Comparison of ENCODE assay signal across 20 cellular contexts in the genomic region with DNA sequence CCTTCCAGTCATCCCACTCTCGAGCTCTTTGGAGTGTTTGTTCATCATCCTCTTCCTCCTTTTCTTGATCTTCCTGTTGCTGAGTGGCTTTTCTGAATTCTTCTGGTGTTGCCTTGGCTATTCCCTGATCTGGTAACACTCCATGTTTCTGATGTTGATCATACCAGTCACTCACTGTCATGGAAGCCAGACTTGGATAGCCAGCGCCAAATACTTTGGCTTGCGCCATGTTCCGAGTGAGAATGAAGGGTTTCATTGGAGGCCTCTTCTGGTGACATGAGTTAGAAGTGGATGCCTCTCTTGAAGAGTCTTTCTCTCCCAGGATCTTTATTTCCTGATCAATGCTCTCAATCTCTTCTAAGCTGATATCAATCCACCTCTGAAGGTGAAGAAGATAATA. TPM values are rescaled to one million over a fixed set of nuclear protein-coding genes. Genes with fewer than 3 reads are reported as not detected.
A peak's percentile ranks its signal among the peaks of the same experiment; 100 is the strongest.
DNase-seq lines count a peak whose midpoint lies in the region; ATAC-seq lines count a peak whose summit lies in the region.
"Had no signal": no experiment of that assay in that cellular context is flagged by ENCODE, and none has a peak within 500 bp of the region (broad histone marks: within the 10 kb centered on the region; RNA-seq: fewer than 3 reads in every experiment).

No MANE protein-coding gene starts in this region.

- intact Hi-C loops in activated naive CD4-positive, alpha-beta T cell treated with anti-CD3 and anti-CD28 coated beads for 36 hours (cut with micrococcal nuclease): no loop called here
- intact Hi-C loops in activated CD4-positive, alpha-beta memory T cell treated with anti-CD3 and anti-CD28 coated beads for 36 hours (cut with micrococcal nuclease): no loop called here

- peaks cover 2% of the 10 kb centered on the region for H3K9me3 Mint-ChIP-seq in activated naive CD4-positive, alpha-beta T cell treated with anti-CD3 and anti-CD28 coated beads for 36 hours
- H3K9me3 Mint-ChIP-seq in activated CD4-positive, alpha-beta memory T cell treated with anti-CD3 and anti-CD28 coated beads for 36 hours: peaks cover 5% of the 10 kb centered on the region
- H3K9me3 Mint-ChIP-seq in immature natural killer cell: no peaks in the 10 kb centered on the region
- no peaks in the 10 kb centered on the region for H3K9me3 Mint-ChIP-seq in stimulated activated effector memory CD8-positive, alpha-beta T cell treated with anti-CD3 and anti-CD28 coated beads, Interleukin-12 subunit alpha, Interleukin-12 subunit beta, amount 100 ng/mL, for 72 hours

- H3K27ac Mint-ChIP-seq in activated naive CD4-positive, alpha-beta T cell treated with anti-CD3 and anti-CD28 coated beads for 36 hours: no peak overlapping the region
- H3K27ac Mint-ChIP-seq in activated CD4-positive, alpha-beta memory T cell treated with anti-CD3 and anti-CD28 coated beads for 36 hours: no peak overlapping the region
- peak overlapping the region in 2 of 6 donors; percentile 19 to 41 for H3K27ac Mint-ChIP-seq in immature natural killer cell
- H3K27ac Mint-ChIP-seq in stimulated activated effector memory CD8-positive, alpha-beta T cell treated with anti-CD3 and anti-CD28 coated beads, Interleukin-12 subunit alpha, Interleukin-12 subunit beta, amount 100 ng/mL, for 72 hours: no peak overlapping the region

- H3K36me3 Mint-ChIP-seq in activated naive CD4-positive, alpha-beta T cell treated with anti-CD3 and anti-CD28 coated beads for 36 hours (ENCODE audit: low read depth): peaks cover 5% of the 10 kb centered on the region
- peaks cover 6% of the 10 kb centered on the region for H3K36me3 Mint-ChIP-seq in activated CD4-positive, alpha-beta memory T cell treated with anti-CD3 and anti-CD28 coated beads for 36 hours
- H3K36me3 Mint-ChIP-seq in immature natural killer cell: no peaks in the 10 kb centered on the region
- H3K36me3 Mint-ChIP-seq in stimulated activated effector memory CD8-positive, alpha-beta T cell treated with anti-CD3 and anti-CD28 coated beads, Interleukin-12 subunit alpha, Interleukin-12 subunit beta, amount 100 ng/mL, for 72 hours: peaks cover 20% of the 10 kb centered on the region

- no peak for ATAC-seq in stimulated activated effector memory CD8-positive, alpha-beta T cell treated with anti-CD3 and anti-CD28 coated beads, Interleukin-12 subunit alpha, Interleukin-12 subunit beta, amount 100 ng/mL, for 72 hours
- ATAC-seq in GM21723 (IDR thresholded peaks at IDR 0.05; ENCODE audit: unreplicated experiment) (no peak), GM21786 (IDR thresholded peaks at IDR 0.05; ENCODE audit: unreplicated experiment) (no peak)
- ATAC-seq: activated CD4-positive, CD25-positive, alpha-beta regulatory T cell treated with anti-CD3 and anti-CD28 coated beads, Interleukin-2, amount 50 U/mL, for 24 hours; left cardiac atrium; PC-3 had no signal

- H3K27me3 Mint-ChIP-seq in activated naive CD4-positive, alpha-beta T cell treated with anti-CD3 and anti-CD28 coated beads for 36 hours (ENCODE audit: low read depth): peaks cover 10% of the 10 kb centered on the region
- peaks cover 5% of the 10 kb centered on the region for H3K27me3 Mint-ChIP-seq in activated CD4-positive, alpha-beta memory T cell treated with anti-CD3 and anti-CD28 coated beads for 36 hours
- peaks cover 7 to 14% (median 8%) of the 10 kb centered on the region in 3 donors for H3K27me3 Mint-ChIP-seq in immature natural killer cell (ENCODE audit: low read depth in 3 of 3)

- H3K4me3 Mint-ChIP-seq in activated naive CD4-positive, alpha-beta T cell treated with anti-CD3 and anti-CD28 coated beads for 36 hours: peak overlapping the region; percentile 14
- H3K4me3 Mint-ChIP-seq in activated CD4-positive, alpha-beta memory T cell treated with anti-CD3 and anti-CD28 coated beads for 36 hours: peak overlapping the region; percentile 45
- peak overlapping the region; percentile 37 to 79 (median 67) for H3K4me3 Mint-ChIP-seq in immature natural killer cell
- peak overlapping the region; percentile 64 for H3K4me3 Mint-ChIP-seq in stimulated activated effector memory CD8-positive, alpha-beta T cell treated with anti-CD3 and anti-CD28 coated beads, Interleukin-12 subunit alpha, Interleukin-12 subunit beta, amount 100 ng/mL, for 72 hours

- CTCF ChIA-PET in activated naive CD4-positive, alpha-beta T cell treated with anti-CD3 and anti-CD28 coated beads for 36 hours (lab: Charles Lee): interaction anchor here (0.8 kb wide), 1 partner anchor 31 kb away, joined by 3 read pairs; a partner anchor contains a TSS
- CTCF ChIA-PET in activated CD4-positive, alpha-beta memory T cell treated with anti-CD3 and anti-CD28 coated beads for 36 hours (lab: Charles Lee): no interaction called here

- H3K4me1 Mint-ChIP-seq in activated naive CD4-positive, alpha-beta T cell treated with anti-CD3 and anti-CD28 coated beads for 36 hours (ENCODE audit: low read depth): peaks cover 16% of the 10 kb centered on the region
- peaks cover 18% of the 10 kb centered on the region for H3K4me1 Mint-ChIP-seq in activated CD4-positive, alpha-beta memory T cell treated with anti-CD3 and anti-CD28 coated beads for 36 hours (ENCODE audit: low read depth)
- H3K4me1 Mint-ChIP-seq in immature natural killer cell: peaks cover 19 to 24% of the 10 kb centered on the region in 2 donors
- peaks cover 20% of the 10 kb centered on the region for H3K4me1 Mint-ChIP-seq in stimulated activated effector memory CD8-positive, alpha-beta T cell treated with anti-CD3 and anti-CD28 coated beads, Interleukin-12 subunit alpha, Interleukin-12 subunit beta, amount 100 ng/mL, for 72 hours

- no peak for DNase-seq in activated naive CD4-positive, alpha-beta T cell treated with anti-CD3 and anti-CD28 coated beads for 36 hours
- no peak for DNase-seq in activated naive CD4-positive, alpha-beta T cell treated with Interleukin-2 at 50 U/mL for 16 hours
- DNase-seq in activated CD4-positive, alpha-beta memory T cell treated with anti-CD3 and anti-CD28 coated beads for 36 hours: no peak
- DNase-seq in immature natural killer cell (no peak), kidney glomerular epithelial cell (lab: John Stamatoyannopoulos, UW) (no peak)
- no peak for DNase-seq in stimulated activated effector memory CD8-positive, alpha-beta T cell treated with anti-CD3 and anti-CD28 coated beads, Interleukin-12 subunit alpha, Interleukin-12 subunit beta, amount 100 ng/mL, for 72 hours (ENCODE audit: low spot score in 2 of 2)
- DNase-seq: central memory CD4-positive, alpha-beta T cell; effector CD4-positive, alpha-beta T cell; EL; esophagus squamous epithelium; left cardiac atrium; mesendoderm; NCI-H1694 treated with DMSO at 0.1 percent for 48 hours; NCI-H226; PC-3; retina; SIG-M5 had no signal

- POLR2A ChIA-PET in activated CD4-positive, alpha-beta memory T cell treated with anti-CD3 and anti-CD28 coated beads for 36 hours (lab: Charles Lee): interaction anchor here (9.1 kb wide), 1 partner anchor 29 kb away, joined by 243 read pairs; no protein-coding TSS in a partner anchor

RNA-seq across cellular contexts. Expression of a gene that starts 31.2 kb away (rescaled TPM):
- under 1 TPM; 0.20 to 0.24 TPM for total RNA-seq in activated naive CD4-positive, alpha-beta T cell treated with anti-CD3 and anti-CD28 coated beads for 36 hours
- under 1 TPM; 0.14 to 0.17 TPM for total RNA-seq in activated CD4-positive, alpha-beta memory T cell treated with anti-CD3 and anti-CD28 coated beads for 36 hours
- polyA plus RNA-seq in immature natural killer cell: not detected

RNA-seq across cellular contexts. Expression of a gene that starts 31.8 kb away (rescaled TPM):
- total RNA-seq in activated naive CD4-positive, alpha-beta T cell treated with anti-CD3 and anti-CD28 coated beads for 36 hours: 10 to 100 TPM; 57.7 to 64.6 TPM
- 10 to 100 TPM; 64.0 to 66.0 TPM for total RNA-seq in activated CD4-positive, alpha-beta memory T cell treated with anti-CD3 and anti-CD28 coated beads for 36 hours
- polyA plus RNA-seq in immature natural killer cell: 10 to 100 TPM; 25.3 to 78.8 (median 44.0) TPM

Comparison
In these comparisons a context has a peak if more than half of its experiments do, and no peak if none do; other contexts are left out.
1. H3K4me3 Mint-ChIP-seq: peak in every context shown above with its lines; median percentile 67 in immature natural killer cell; 64 in stimulated activated effector memory CD8-positive, alpha-beta T cell treated with anti-CD3 and anti-CD28 coated beads, Interleukin-12 subunit alpha, Interleukin-12 subunit beta, amount 100 ng/mL, for 72 hours; 45 in activated CD4-positive, alpha-beta memory T cell treated with anti-CD3 and anti-CD28 coated beads for 36 hours; 14 in activated naive CD4-positive, alpha-beta T cell treated with anti-CD3 and anti-CD28 coated beads for 36 hours.